In the genomic region with DNA sequence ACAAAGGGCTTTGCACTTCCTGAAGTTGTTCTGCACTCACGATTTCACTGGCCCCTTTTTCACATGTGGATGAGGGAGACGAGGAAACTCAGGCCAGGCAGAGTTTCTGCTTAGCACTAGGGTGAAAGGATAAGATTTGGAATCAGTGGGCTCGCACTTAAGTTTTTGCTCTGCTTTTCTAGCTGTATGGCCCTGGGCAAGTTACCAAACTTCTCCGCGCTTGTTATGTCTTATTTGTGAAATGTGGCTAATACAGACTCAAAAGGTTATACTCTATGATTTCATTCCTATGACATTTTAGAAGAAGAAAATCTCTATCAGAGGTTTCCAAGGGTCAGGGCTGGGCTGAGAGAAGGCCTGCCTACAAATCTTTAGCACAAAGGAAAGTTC, we compare ENCODE assay signal across 17 cellular contexts.
DNase-seq lines count a peak whose midpoint lies in the region; ATAC-seq and TF ChIP-seq lines count a peak whose summit lies in the region.
"Had no signal": no experiment of that assay in that cellular context is flagged by ENCODE, and none has a peak within 500 bp of the region (broad histone marks: within the 10 kb centered on the region; RNA-seq: fewer than 3 reads in every experiment).

No MANE protein-coding gene starts in this region.

- no peak for TF ChIP-seq POLR2A in transverse colon (IDR thresholded peaks at IDR 0.05)

- ATAC-seq in psoas muscle (peak in 2 of 4 donors; percentile 8 to 42), HG02981 (IDR thresholded peaks at IDR 0.05; ENCODE audit: unreplicated experiment) (no peak), HG03571 (IDR thresholded peaks at IDR 0.05; ENCODE audit: unreplicated experiment) (no peak)

- H3K4me1 ChIP-seq in psoas muscle (peaks cover 18% of the 10 kb centered on the region), transverse colon (peaks cover 12 to 33% (median 17%) of the 10 kb centered on the region in 4 donors)

- H3K36me3 ChIP-seq in psoas muscle (ENCODE audit: insufficient read depth in 1 of 2, low read depth in 1 of 2), result no peaks in the 10 kb centered on the region
- H3K36me3 ChIP-seq in transverse colon, result no peaks in the 10 kb centered on the region

- peak; percentile 33 for DNase-seq in astrocyte of the spinal cord (ENCODE audit: low read depth, low spot score)
- DNase-seq in fibroblast of villous mesenchyme (ENCODE audit: low read depth), result peak; percentile 9
- no peak for DNase-seq in psoas muscle
- DNase-seq in transverse colon, result no peak
- no peak for DNase-seq in posterior cingulate gyrus
- DNase-seq: ACHN, AML-193, COR-L47, DMS153, EL, H7, NCI-H2107, NCI-H2227 treated with DMSO at 0.1 percent for 48 hours, Right ventricle myocardium superior had no signal

- TF ChIP-seq CTCF in astrocyte of the spinal cord (IDR thresholded peaks at IDR 0.05; ENCODE audit: low read depth, low read length) (no peak), fibroblast of villous mesenchyme (IDR thresholded peaks at IDR 0.05; ENCODE audit: insufficient read depth, low read depth, low read length) (no peak), psoas muscle (IDR thresholded peaks at IDR 0.05) (no peak), transverse colon (IDR thresholded peaks at IDR 0.05) (no peak)

- no peaks in the 10 kb centered on the region for H3K9me3 ChIP-seq in psoas muscle
- H3K9me3 ChIP-seq in transverse colon, result no peaks in the 10 kb centered on the region

- H3K27me3 ChIP-seq in psoas muscle (ENCODE audit: insufficient read depth in 3 of 3, low read length in 2 of 3) (no peaks in the 10 kb centered on the region), transverse colon (no peaks in the 10 kb centered on the region)

- WGBS in psoas muscle, 3 donors, result 59 to 73% (median 63%) methylated on average over 5 of the region's 5 CpGs
- 64 to 78% methylated on average over 4 to 5 of the region's 5 CpGs for WGBS in transverse colon (ENCODE audit: low coverage in 1 of 2), 2 donors

- H3K4me3 ChIP-seq in astrocyte of the spinal cord (ENCODE audit: low read depth, low read length) (no peak overlapping the region), fibroblast of villous mesenchyme (ENCODE audit: low read depth, low read length) (no peak overlapping the region), psoas muscle (peak overlapping the region; percentile 15), transverse colon (no peak overlapping the region)

- in situ Hi-C loops in astrocyte of the spinal cord (cut with HindIII; ENCODE audit: low sequenced_read_pairs) (no loop called here), transverse colon (cut with MboI; ENCODE audit: low pct_ligation_motif_present in 1 of 4, low pct_unique_long_range_greater_than_20kb in 1 of 4, low sequenced_read_pairs in 3 of 4) (no loop called here)

- TF ChIP-seq EP300 in transverse colon (IDR thresholded peaks at IDR 0.05; ENCODE audit: low read depth), result no peak

- H3K27ac ChIP-seq in psoas muscle (peak overlapping the region; percentile 83), transverse colon (peak overlapping the region; percentile 46 to 78 (median 74))
- H3K27ac ChIP-seq: HL-60 had no signal

- intact Hi-C loops in psoas muscle (cut with DNase I), result loop anchor here in 1 of 2 donors (5.0 to 10.0 kb wide), 2 partner anchors 122 to 190 kb away; a partner anchor contains a TSS
- intact Hi-C loops in transverse colon (cut with DNase I; ENCODE audit: low total_unique reads), result loop anchor here (5.0 to 10.0 kb wide), 2 partner anchors 135 to 188 kb away; a partner anchor contains a TSS
- intact Hi-C loops in posterior cingulate gyrus (cut with DNase I), result no loop called here

Comparison
In these comparisons a context has a peak if more than half of its experiments do, and no peak if none do; other contexts are left out.
1. DNase-seq: peak in astrocyte of the spinal cord (single experiment) and fibroblast of villous mesenchyme (single experiment); none in psoas muscle (0 of 2), transverse colon (single experiment) and posterior cingulate gyrus (0 of 10).